Comparison of ENCODE assay signal across 22 cellular contexts in the genomic region with DNA sequence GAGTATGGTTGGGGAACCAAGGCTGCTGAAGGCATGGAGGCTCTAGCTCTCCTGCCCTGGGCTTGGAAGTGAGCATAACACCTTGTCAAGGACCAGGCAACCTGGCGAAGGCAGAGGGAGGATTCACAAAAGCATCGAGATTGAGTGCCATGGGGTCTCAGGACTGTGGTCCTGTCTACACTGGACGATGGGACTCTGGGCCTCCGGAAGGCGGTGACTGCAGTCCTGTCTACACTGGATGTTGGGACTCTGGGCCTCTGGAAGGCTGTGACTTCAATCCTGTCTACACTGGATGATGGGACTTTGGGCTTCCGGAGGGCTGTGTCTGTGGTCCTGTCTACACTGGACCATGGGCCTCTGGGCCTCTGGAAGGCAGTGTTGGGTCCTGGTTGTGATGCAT.
"Had no signal": no experiment of that assay in that cellular context is flagged by ENCODE, and none has a peak within 500 bp of the region (broad histone marks: within the 10 kb centered on the region; RNA-seq: fewer than 3 reads in every experiment).

No MANE protein-coding gene starts in this region.

- H3K4me3 Mint-ChIP-seq: effector memory CD8-positive, alpha-beta T cell; naive thymus-derived CD4-positive, alpha-beta T cell; nephron; neural progenitor cell had no signal

- DNase-seq: colonic mucosa; dermis blood vessel endothelial cell; effector memory CD8-positive, alpha-beta T cell; foreskin fibroblast; gastrocnemius medialis; kidney; left lung; mesenchymal stem cell; midbrain; naive thymus-derived CD4-positive, alpha-beta T cell; stimulated activated CD4-positive, alpha-beta T cell treated with anti-CD3 and anti-CD28 coated beads, Interleukin-12 subunit alpha, Interleukin-12 subunit beta, amount 100 ng/mL, for 4 hours; stimulated activated CD4-positive, alpha-beta T cell treated with anti-CD3 and anti-CD28 coated beads, Interleukin-1b, Interleukin-23, amount 100 ng/mL, for 48 hours; stimulated activated CD4-positive, alpha-beta T cell treated with anti-CD3 and anti-CD28 coated beads, Interleukin-4, amount 100 ng/mL, for 1 hour; stimulated activated CD8-positive, alpha-beta memory T cell treated with anti-CD3 and anti-CD28 coated beads, Interleukin-4, amount 100 ng/mL, for 48 hours; stimulated activated naive CD4-positive, alpha-beta T cell treated with Interleukin-2 at 50 U/mL for 16 hours; stomach; thyroid gland; trophoblast cell had no signal

- H3K36me3 Mint-ChIP-seq: naive thymus-derived CD4-positive, alpha-beta T cell; neural progenitor cell had no signal

- ATAC-seq: effector memory CD8-positive, alpha-beta T cell; esophagus mucosa; gastrocnemius medialis; left lung; naive thymus-derived CD4-positive, alpha-beta T cell; sciatic nerve had no signal

- H3K9me3 Mint-ChIP-seq: nephron, neural progenitor cell had no signal

- H3K27ac Mint-ChIP-seq: effector memory CD8-positive, alpha-beta T cell; naive thymus-derived CD4-positive, alpha-beta T cell; nephron; neural progenitor cell had no signal
